22 cellular contexts compared by ENCODE assay signal in the genomic region with DNA sequence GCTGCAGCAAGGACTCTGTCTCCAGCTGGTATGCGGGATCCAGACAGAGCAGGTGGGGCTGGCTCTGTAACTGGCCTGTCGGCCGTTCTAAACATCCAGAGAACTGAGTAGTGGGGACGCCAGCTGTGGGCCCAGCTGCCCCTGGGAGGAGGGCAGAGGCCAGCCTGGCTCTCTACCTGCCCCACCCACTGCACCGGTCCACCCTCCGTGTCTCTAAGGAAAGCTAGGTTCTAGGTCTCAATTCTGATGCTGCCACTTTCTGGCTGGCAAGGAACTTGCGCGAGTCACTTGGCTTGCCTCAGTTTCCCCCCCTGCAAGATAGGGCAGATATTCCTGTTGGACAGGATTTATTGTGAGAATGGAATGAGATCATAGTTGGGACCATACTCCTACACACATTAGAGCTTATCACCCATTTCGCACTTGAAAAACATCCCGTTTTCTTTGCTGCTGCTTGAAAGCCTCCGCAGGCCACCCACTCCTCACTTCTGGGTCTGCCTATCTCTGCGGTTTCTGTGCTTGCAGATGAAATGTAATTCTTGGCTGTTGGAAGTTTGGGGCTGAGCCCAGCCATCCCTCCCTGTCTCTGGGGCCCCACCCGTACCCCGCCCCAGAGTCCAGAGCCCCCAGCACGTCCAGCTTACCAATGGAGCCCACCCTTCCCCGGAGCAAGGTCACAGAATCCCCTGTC.
A peak's percentile ranks its signal among the peaks of the same experiment; 100 is the strongest.
DNase-seq lines count a peak whose midpoint lies in the region; ATAC-seq and TF ChIP-seq lines count a peak whose summit lies in the region.
"Had no signal": no experiment of that assay in that cellular context is flagged by ENCODE, and none has a peak within 500 bp of the region (broad histone marks: within the 10 kb centered on the region; RNA-seq: fewer than 3 reads in every experiment).

No MANE protein-coding gene starts in this region.

- intact Hi-C loops in activated CD4-positive, alpha-beta T cell treated with anti-CD3 and anti-CD28 coated beads for 36 hours (cut with DNase I, micrococcal nuclease): no loop called here

- POLR2A ChIA-PET in activated CD4-positive, alpha-beta T cell treated with anti-CD3 and anti-CD28 coated beads for 36 hours (lab: Charles Lee): no interaction called here
- POLR2A ChIA-PET in T-cell (lab: Charles Lee): interaction anchor here in 1 of 2 donors (0.7 kb wide), 1 partner anchor 472 kb away, joined by 3 read pairs; no protein-coding TSS in a partner anchor

- H3K9ac ChIP-seq in smooth muscle cell (ENCODE audit: low read depth): no peak overlapping the region
- H3K9ac ChIP-seq: parathyroid adenoma had no signal

- peak overlapping the region; percentile 35 for H3K4me2 ChIP-seq in smooth muscle cell

- H4K20me1 ChIP-seq in smooth muscle cell (ENCODE audit: low read depth): peaks cover 16% of the 10 kb centered on the region

- H3K79me2 ChIP-seq in smooth muscle cell (ENCODE audit: low read depth): no peaks in the 10 kb centered on the region

- no peak overlapping the region for H2AFZ ChIP-seq in smooth muscle cell (ENCODE audit: low read depth)
- H2AFZ ChIP-seq: parathyroid adenoma had no signal

- ATAC-seq in activated CD4-positive, alpha-beta T cell treated with anti-CD3 and anti-CD28 coated beads for 36 hours: no peak
- ATAC-seq in T-cell (replicated peaks in 1 of 4): no peak
- ATAC-seq: gastroesophageal sphincter, left lung, sciatic nerve, WTC11 had no signal

- no peak overlapping the region for H3K27ac ChIP-seq in smooth muscle cell (ENCODE audit: low read depth)
- H3K27ac ChIP-seq: C4-2B, esophagus muscularis mucosa, gastroesophageal sphincter, left lung, parathyroid adenoma, stomach had no signal

- TF ChIP-seq CTCF in glutamatergic neuron (IDR thresholded peaks at IDR 0.05; ENCODE audit: partially characterized antibody, unreplicated experiment) (no peak), smooth muscle cell (IDR thresholded peaks at IDR 0.05; ENCODE audit: borderline replicate concordance, insufficient read depth, poor library complexity, severe bottlenecking) (no peak), endothelial cell (IDR thresholded peaks at IDR 0.05; ENCODE audit: unreplicated experiment) (no peak)

- H3K4me1 ChIP-seq in smooth muscle cell (ENCODE audit: low read depth): peaks cover 27% of the 10 kb centered on the region

- H3K36me3 Mint-ChIP-seq in activated CD4-positive, alpha-beta T cell treated with anti-CD3 and anti-CD28 coated beads for 36 hours (ENCODE audit: low read depth): peaks cover 20% of the 10 kb centered on the region
- H3K36me3 Mint-ChIP-seq in T-cell (peaks cover 14% of the 10 kb centered on the region), glutamatergic neuron (ENCODE audit: unreplicated experiment) (no peaks in the 10 kb centered on the region), endothelial cell (ENCODE audit: low read depth, unreplicated experiment) (peaks cover 6% of the 10 kb centered on the region)
- H3K36me3 Mint-ChIP-seq: type B pancreatic cell, WTC11 had no signal

- no peak overlapping the region for H3K4me3 Mint-ChIP-seq in activated CD4-positive, alpha-beta T cell treated with anti-CD3 and anti-CD28 coated beads for 36 hours
- peak overlapping the region in 1 of 3 donors; percentile 89 for H3K4me3 Mint-ChIP-seq in T-cell
- peak overlapping the region; percentile 76 for H3K4me3 Mint-ChIP-seq in glutamatergic neuron (ENCODE audit: unreplicated experiment)
- no peak overlapping the region for H3K4me3 Mint-ChIP-seq in endothelial cell (ENCODE audit: unreplicated experiment)
- H3K4me3 Mint-ChIP-seq: type B pancreatic cell, WTC11 had no signal

- no peaks in the 10 kb centered on the region for H3K27me3 Mint-ChIP-seq in activated CD4-positive, alpha-beta T cell treated with anti-CD3 and anti-CD28 coated beads for 36 hours
- H3K27me3 Mint-ChIP-seq in T-cell (no peaks in the 10 kb centered on the region), glutamatergic neuron (ENCODE audit: unreplicated experiment) (peaks cover 11% of the 10 kb centered on the region), endothelial cell (ENCODE audit: unreplicated experiment) (peaks cover 7% of the 10 kb centered on the region)
- H3K27me3 Mint-ChIP-seq: type B pancreatic cell had no signal

- H3K9me3 Mint-ChIP-seq in activated CD4-positive, alpha-beta T cell treated with anti-CD3 and anti-CD28 coated beads for 36 hours (ENCODE audit: low read depth): no peaks in the 10 kb centered on the region
- H3K9me3 Mint-ChIP-seq in T-cell: no peaks in the 10 kb centered on the region
- peaks cover 15% of the 10 kb centered on the region for H3K9me3 Mint-ChIP-seq in glutamatergic neuron (ENCODE audit: unreplicated experiment)
- no peaks in the 10 kb centered on the region for H3K9me3 Mint-ChIP-seq in endothelial cell (ENCODE audit: unreplicated experiment)
- H3K9me3 Mint-ChIP-seq: type B pancreatic cell, WTC11 had no signal

- peaks cover 98% of the 10 kb centered on the region for H3K4me1 Mint-ChIP-seq in activated CD4-positive, alpha-beta T cell treated with anti-CD3 and anti-CD28 coated beads for 36 hours
- H3K4me1 Mint-ChIP-seq in T-cell: peaks cover 80 to 100% (median 99%) of the 10 kb centered on the region in 3 donors
- peaks cover 67% of the 10 kb centered on the region for H3K4me1 Mint-ChIP-seq in glutamatergic neuron (ENCODE audit: low read depth, unreplicated experiment)
- peaks cover 25% of the 10 kb centered on the region for H3K4me1 Mint-ChIP-seq in endothelial cell (ENCODE audit: unreplicated experiment)

- H3F3A ChIP-seq in smooth muscle cell (ENCODE audit: low read depth): peaks cover 4% of the 10 kb centered on the region

- no peak for DNase-seq in activated CD4-positive, alpha-beta T cell treated with anti-CD3 and anti-CD28 coated beads for 36 hours
- no peak for DNase-seq in activated CD4-positive, alpha-beta T cell treated with anti-CD3 and anti-CD28 coated beads for 4 hours
- no peak for DNase-seq in T-cell
- no peak for DNase-seq in glutamatergic neuron
- DNase-seq in smooth muscle cell (lab: John Stamatoyannopoulos, UW; ENCODE audit: unreplicated experiment): no peak
- no peak for DNase-seq in endothelial cell (ENCODE audit: low spot score)
- DNase-seq in cerebellar nuclear complex (lab: John Stamatoyannopoulos, UW): no peak
- no peak for DNase-seq in AG20443 (ENCODE audit: low spot score)
- DNase-seq: HCEC 1CT; left lung; NCI-H2107; NCI-H524 treated with DMSO at 0.1 percent for 48 hours; SHP77 treated with DMSO at 0.1 percent for 48 hours; stimulated activated CD4-positive, alpha-beta T cell treated with anti-CD3 and anti-CD28 coated beads, Interleukin-1b, Interleukin-23, amount 100 ng/mL, for 48 hours; stomach had no signal

- H3K4me3 ChIP-seq in smooth muscle cell: no peak overlapping the region
- H3K4me3 ChIP-seq: esophagus muscularis mucosa, gastroesophageal sphincter, left lung, stomach had no signal

- no peaks in the 10 kb centered on the region for H3K9me3 ChIP-seq in smooth muscle cell (replicated peaks; ENCODE audit: low read depth)
- H3K9me3 ChIP-seq: esophagus muscularis mucosa, gastroesophageal sphincter, left lung, stomach had no signal

- CTCF ChIA-PET in activated CD4-positive, alpha-beta T cell treated with anti-CD3 and anti-CD28 coated beads for 36 hours (lab: Charles Lee): interaction anchor here (0.5 to 5.5 kb wide), 6 partner anchors 12 to 335 kb away, joined by 3 to 32 read pairs (median 4); no protein-coding TSS in a partner anchor
- CTCF ChIA-PET in T-cell (lab: Charles Lee): interaction anchor here (0.6 to 1.8 kb wide), 2 partner anchors 12 to 460 kb away, joined by 3 to 4 read pairs; no protein-coding TSS in a partner anchor

- H3K27ac Mint-ChIP-seq in activated CD4-positive, alpha-beta T cell treated with anti-CD3 and anti-CD28 coated beads for 36 hours: peak overlapping the region; percentile 37
- H3K27ac Mint-ChIP-seq in T-cell: peak overlapping the region; percentile 55 to 99
- peak overlapping the region; percentile 22 for H3K27ac Mint-ChIP-seq in glutamatergic neuron (ENCODE audit: unreplicated experiment)
- H3K27ac Mint-ChIP-seq in endothelial cell (ENCODE audit: unreplicated experiment): no peak overlapping the region
- H3K27ac Mint-ChIP-seq: type B pancreatic cell, WTC11 had no signal

- H3K36me3 ChIP-seq in smooth muscle cell (ENCODE audit: low read depth): no peaks in the 10 kb centered on the region
- H3K36me3 ChIP-seq: esophagus muscularis mucosa, gastroesophageal sphincter, left lung, stomach had no signal

- H3K27me3 ChIP-seq in smooth muscle cell (ENCODE audit: low read depth): no peaks in the 10 kb centered on the region
- H3K27me3 ChIP-seq: esophagus muscularis mucosa, gastroesophageal sphincter, left lung, stomach had no signal

- WGBS in smooth muscle cell (ENCODE audit: low lambda C conversion rate): 77% methylated on average over 16 of the region's 16 CpGs
